In genomic region chr10:88994034-88994433, GRCh38 we compare ENCODE assay signal across 12 cellular contexts. TPM values are rescaled to one million over a fixed set of nuclear protein-coding genes. Genes with fewer than 3 reads are reported as not detected.
DNase-seq lines count a peak whose midpoint lies in the region; ATAC-seq and TF ChIP-seq lines count a peak whose summit lies in the region.
"Had no signal": no experiment of that assay in that cellular context is flagged by ENCODE, and none has a peak within 500 bp of the region (broad histone marks: within the 10 kb centered on the region; RNA-seq: fewer than 3 reads in every experiment).

No MANE protein-coding gene starts in this region.

- peaks cover 9% of the 10 kb centered on the region for H3K4me1 ChIP-seq in mucosa of stomach (ENCODE audit: control insufficient read depth, insufficient read depth, low read length)

- TF ChIP-seq CTCF in AG10803 (conservative IDR thresholded peaks at IDR 0.05; ENCODE audit: low read length) (no peak), osteocyte (IDR thresholded peaks at IDR 0.05) (no peak)

- ATAC-seq in GM21717 (IDR thresholded peaks at IDR 0.05; ENCODE audit: unreplicated experiment), result no peak
- no peak for ATAC-seq in GM18873 (IDR thresholded peaks at IDR 0.05; ENCODE audit: low FRiP score, unreplicated experiment)
- ATAC-seq: K562 had no signal

- no peaks in the 10 kb centered on the region for H3K27me3 Mint-ChIP-seq in activated naive CD8-positive, alpha-beta T cell
- H3K27me3 Mint-ChIP-seq in osteocyte (ENCODE audit: unreplicated experiment), result no peaks in the 10 kb centered on the region

- H3K9me3 Mint-ChIP-seq in activated naive CD8-positive, alpha-beta T cell (ENCODE audit: low read depth), result no peaks in the 10 kb centered on the region
- no peaks in the 10 kb centered on the region for H3K9me3 Mint-ChIP-seq in osteocyte (ENCODE audit: unreplicated experiment)

- peak; percentile 72 for DNase-seq in AG10803 (ENCODE audit: low read depth)
- DNase-seq in NCI-H1930 (lab: John Stamatoyannopoulos, UW), result no peak
- DNase-seq in osteocyte (ENCODE audit: extremely low spot score, unreplicated experiment), result no peak
- DNase-seq: adrenal gland, H9, RPMI8226 had no signal

- H3K27ac Mint-ChIP-seq in activated naive CD8-positive, alpha-beta T cell, result peak overlapping the region; percentile 28
- no peak overlapping the region for H3K27ac Mint-ChIP-seq in osteocyte (ENCODE audit: unreplicated experiment)
- H3K27ac Mint-ChIP-seq: H9 had no signal

- H3K9me3 ChIP-seq in mucosa of stomach (ENCODE audit: control insufficient read depth, low read length), result no peaks in the 10 kb centered on the region
- H3K9me3 ChIP-seq: adrenal gland had no signal

- H3K36me3 Mint-ChIP-seq in activated naive CD8-positive, alpha-beta T cell, result peaks cover 3% of the 10 kb centered on the region
- no peaks in the 10 kb centered on the region for H3K36me3 Mint-ChIP-seq in osteocyte (ENCODE audit: unreplicated experiment)

- TF ChIP-seq POLR2A in GM18526 (IDR thresholded peaks at IDR 0.05; ENCODE audit: extremely low read depth, insufficient read length), result peak; percentile 15

- peak overlapping the region; percentile 31 for H3K9ac ChIP-seq in mucosa of stomach (ENCODE audit: low read length)

- peaks cover 65% of the 10 kb centered on the region for H3K4me1 Mint-ChIP-seq in activated naive CD8-positive, alpha-beta T cell (ENCODE audit: low read depth)
- H3K4me1 Mint-ChIP-seq in osteocyte (ENCODE audit: unreplicated experiment), result peaks cover 23% of the 10 kb centered on the region

- no peaks in the 10 kb centered on the region for H3K27me3 ChIP-seq in mucosa of stomach (ENCODE audit: control insufficient read depth, insufficient read depth, low read length)
- H3K27me3 ChIP-seq: adrenal gland had no signal

- H3K36me3 ChIP-seq in mucosa of stomach (ENCODE audit: control insufficient read depth, insufficient read depth, low read length), result no peaks in the 10 kb centered on the region
- H3K36me3 ChIP-seq: adrenal gland had no signal

- peak overlapping the region; percentile 57 for H3K4me3 Mint-ChIP-seq in activated naive CD8-positive, alpha-beta T cell
- no peak overlapping the region for H3K4me3 Mint-ChIP-seq in osteocyte (ENCODE audit: unreplicated experiment)
- H3K4me3 Mint-ChIP-seq: H9 had no signal

- H3K4me3 ChIP-seq in AG10803 (ENCODE audit: low read length) (peak overlapping the region; percentile 90), mucosa of stomach (ENCODE audit: low read length) (no peak overlapping the region)
- H3K4me3 ChIP-seq: K562 had no signal

RNA-seq across cellular contexts. Expression of gene FAS, which starts 3.4 kb away (rescaled TPM):
- total RNA-seq in osteocyte, result 6.9 and 8.8 TPM in 2 replicates

RNA-seq across cellular contexts. Expression of gene ACTA2, which starts 41.5 kb away (rescaled TPM):
- 315 and 329 TPM in 2 replicates for total RNA-seq in osteocyte
